Comparison of ENCODE assay signal across 8 cellular contexts in genomic region chr6:111087106-111087835, GRCh38. TPM values are rescaled to one million over a fixed set of nuclear protein-coding genes. Genes with fewer than 3 reads are reported as not detected.
A peak's percentile ranks its signal among the peaks of the same experiment; 100 is the strongest.
DNase-seq lines count a peak whose midpoint lies in the region; ATAC-seq and TF ChIP-seq lines count a peak whose summit lies in the region.

SLC16A10 (plus strand) TSS chr6:111087503; CDS start chr6:111087753, 250 bp downstream.

- intact Hi-C loops in heart left ventricle (cut with DNase I) (loop anchor here in 2 of 10 donors (2.0 to 10.0 kb wide), 2 partner anchors 54 to 118 kb away; no protein-coding TSS in a partner anchor), prostate gland (cut with DNase I) (no loop called here), uterus (cut with DNase I; ENCODE audit: low total_unique reads) (no loop called here)

- H3K9me3 Mint-ChIP-seq in activated naive CD4-positive, alpha-beta T cell treated with anti-CD3 and anti-CD28 coated beads, Interleukin-2, amount 10 ng/mL, durations not matched to agents 7 days and 5 days = no peaks in the 10 kb centered on the region

- H3K27me3 Mint-ChIP-seq in activated naive CD4-positive, alpha-beta T cell treated with anti-CD3 and anti-CD28 coated beads, Interleukin-2, amount 10 ng/mL, durations not matched to agents 7 days and 5 days = no peaks in the 10 kb centered on the region

- H3K27me3 ChIP-seq in Karpas-422 (ENCODE audit: low read length) = peaks cover 3% of the 10 kb centered on the region; the same call in 1 of the 2 replicates
- H3K27me3 ChIP-seq in heart left ventricle = peaks cover 0 to 39% (median 10%) of the 10 kb centered on the region in 9 donors
- no peaks in the 10 kb centered on the region for H3K27me3 ChIP-seq in prostate gland (replicated peaks; ENCODE audit: insufficient read depth)
- H3K27me3 ChIP-seq in uterus = peaks cover 0 to 23% of the 10 kb centered on the region in 2 donors

- CTCF ChIA-PET in activated naive CD4-positive, alpha-beta T cell treated with anti-CD3 and anti-CD28 coated beads, Interleukin-2, amount 10 ng/mL, durations not matched to agents 7 days and 5 days (lab: Charles Lee) = interaction anchor here (0.8 to 1.4 kb wide), 2 partner anchors 76 to 77 kb away, joined by 3 read pairs; no protein-coding TSS in a partner anchor

- WGBS in heart left ventricle, 4 donors = 0 to 3% (median 1%) methylated on average over 20 to 86 of the region's 86 CpGs
- 2% methylated on average over 50 of the region's 86 CpGs for WGBS in prostate gland

- no peaks in the 10 kb centered on the region for H3K9me3 ChIP-seq in Karpas-422 (ENCODE audit: low read length)
- H3K9me3 ChIP-seq in SK-N-MC (ENCODE audit: low read depth, low read length) = no peaks in the 10 kb centered on the region
- H3K9me3 ChIP-seq in heart left ventricle = no peaks in the 10 kb centered on the region
- H3K9me3 ChIP-seq in prostate gland = no peaks in the 10 kb centered on the region
- H3K9me3 ChIP-seq in uterus = no peaks in the 10 kb centered on the region

- no peaks in the 10 kb centered on the region for H3K79me2 ChIP-seq in Karpas-422 (ENCODE audit: low read length)

- TF ChIP-seq POLR2A in heart left ventricle (IDR thresholded peaks at IDR 0.05) (peak; percentile 68 to 95), prostate gland (IDR thresholded peaks at IDR 0.05) (peak; percentile 61), uterus (IDR thresholded peaks at IDR 0.05) (peak; percentile 10 to 29)

- H3K27ac Mint-ChIP-seq in activated naive CD4-positive, alpha-beta T cell treated with anti-CD3 and anti-CD28 coated beads, Interleukin-2, amount 10 ng/mL, durations not matched to agents 7 days and 5 days = peak within 1 kb of the TSS; percentile 80

- ATAC-seq in GM21825 (IDR thresholded peaks at IDR 0.05; ENCODE audit: unreplicated experiment) (peak; percentile 88), heart left ventricle (peak; percentile 83 to 97 (median 96))

- no peaks in the 10 kb centered on the region for H3K9me2 ChIP-seq in Karpas-422 (replicated peaks; ENCODE audit: insufficient read depth, low read length)

- peak within 1 kb of the TSS; percentile 65 for H3K4me2 ChIP-seq in Karpas-422 (ENCODE audit: low read depth, low read length, poor library complexity, severe bottlenecking)

- H3K27ac ChIP-seq in Karpas-422 (ENCODE audit: low read length) = no peak within 1 kb of the TSS
- no peak within 1 kb of the TSS for H3K27ac ChIP-seq in SK-N-MC
- H3K27ac ChIP-seq in heart left ventricle = peak within 1 kb of the TSS in 9 of 12 donors; percentile 15 to 75 (median 52)
- peak within 1 kb of the TSS in 1 of 2 donors; percentile 19 for H3K27ac ChIP-seq in prostate gland
- H3K27ac ChIP-seq in uterus = no peak within 1 kb of the TSS

- H3K36me3 ChIP-seq in Karpas-422 (ENCODE audit: insufficient read depth, low read length) = no peaks in the 10 kb centered on the region
- no peaks in the 10 kb centered on the region for H3K36me3 ChIP-seq in SK-N-MC (ENCODE audit: insufficient read depth, low read length)
- H3K36me3 ChIP-seq in heart left ventricle = no peaks in the 10 kb centered on the region
- no peaks in the 10 kb centered on the region for H3K36me3 ChIP-seq in prostate gland
- no peaks in the 10 kb centered on the region for H3K36me3 ChIP-seq in uterus

- H3K9ac ChIP-seq in Karpas-422 (ENCODE audit: low read length) (peak within 1 kb of the TSS; percentile 59), SK-N-MC (ENCODE audit: insufficient read length) (peak within 1 kb of the TSS; percentile 65)

- H2AFZ ChIP-seq in Karpas-422 (ENCODE audit: low read length) = peak within 1 kb of the TSS; percentile 89

- peaks cover 24% of the 10 kb centered on the region for H3K4me1 Mint-ChIP-seq in activated naive CD4-positive, alpha-beta T cell treated with anti-CD3 and anti-CD28 coated beads, Interleukin-2, amount 10 ng/mL, durations not matched to agents 7 days and 5 days

- H3K4me3 Mint-ChIP-seq in activated naive CD4-positive, alpha-beta T cell treated with anti-CD3 and anti-CD28 coated beads, Interleukin-2, amount 10 ng/mL, durations not matched to agents 7 days and 5 days = peak within 1 kb of the TSS; percentile 82

- no peaks in the 10 kb centered on the region for H3K36me3 Mint-ChIP-seq in activated naive CD4-positive, alpha-beta T cell treated with anti-CD3 and anti-CD28 coated beads, Interleukin-2, amount 10 ng/mL, durations not matched to agents 7 days and 5 days

- TF ChIP-seq CTCF in heart left ventricle (IDR thresholded peaks at IDR 0.05) (no peak), prostate gland (IDR thresholded peaks at IDR 0.05) (peak in 1 of 4 experiments; percentile 7), uterus (IDR thresholded peaks at IDR 0.05) (no peak)

- DNase-seq in ELF-1 (ENCODE audit: low read depth, low spot score) (peak; percentile 80), Karpas-422 (peak; percentile 87), SK-N-MC (ENCODE audit: low read depth, low spot score) (no peak), heart left ventricle (peak; percentile 76 to 87 (median 78)), prostate gland (ENCODE audit: low spot score) (peak; percentile 79), uterus (peak; percentile 45)
- DNase-seq in activated naive CD4-positive, alpha-beta T cell treated with anti-CD3 and anti-CD28 coated beads, Interleukin-2, amount 10 ng/mL, durations not matched to agents 7 days and 5 days = peak; percentile 84

- H3K4me3 ChIP-seq in Karpas-422 (ENCODE audit: low read length) (peak within 1 kb of the TSS; percentile 68), SK-N-MC (peak within 1 kb of the TSS; percentile 94), heart left ventricle (peak within 1 kb of the TSS; percentile 47 to 76 (median 62)), prostate gland (peak within 1 kb of the TSS; percentile 47 to 59), uterus (peak within 1 kb of the TSS; percentile 15 to 57)

- H4K20me1 ChIP-seq in Karpas-422 (ENCODE audit: insufficient read depth, low read depth, low read length) = no peaks in the 10 kb centered on the region

- H3K4me1 ChIP-seq in Karpas-422 (ENCODE audit: low read length) (peaks cover 17% of the 10 kb centered on the region), heart left ventricle (peaks cover 0 to 18% (median 9%) of the 10 kb centered on the region in 12 donors), prostate gland (replicated peaks) (no peaks in the 10 kb centered on the region), uterus (peaks cover 0 to 5% of the 10 kb centered on the region in 2 donors)

RNA-seq across cellular contexts. Expression of gene SLC16A10, which starts in this region (rescaled TPM):
- 0.37 and 1.6 TPM in 2 replicates for total RNA-seq in Karpas-422 (2014; rRNA removed; shearing (Covaris generic); ENCODE audit: low replicate concordance)
- total RNA-seq in heart left ventricle (10 to 100 TPM in 2 of 9 donors, 1 to 10 TPM in 7; 5.1 to 16.7 (median 7.4) TPM), prostate gland (10 to 100 TPM; 11.5 to 12.5 TPM), uterus (1 to 10 TPM in 2 of 4 donors, under 1 TPM in 1, not detected in 1; under 0.01 to 3.8 (median 1.2) TPM)
- polyA plus RNA-seq in heart left ventricle = 1 to 10 TPM; 1.9 TPM

Comparison
In these comparisons a context has a peak if more than half of its experiments do, and no peak if none do; other contexts are left out.
1. H3K27ac ChIP-seq: peak in heart left ventricle (9 of 12); none in Karpas-422 (single experiment), SK-N-MC (single experiment) and uterus (0 of 2).
2. H3K4me3 ChIP-seq: peak in every context shown above with its lines; median percentile 94 in SK-N-MC; 68 in Karpas-422; 62 in heart left ventricle; 53 in prostate gland; 36 in uterus.
3. POLR2A ChIP-seq: peak in every context shown above with its lines; median percentile 82 in heart left ventricle; 61 in prostate gland; 20 in uterus.